ENCODE assay signal across 2 cellular contexts in the genomic region with DNA sequence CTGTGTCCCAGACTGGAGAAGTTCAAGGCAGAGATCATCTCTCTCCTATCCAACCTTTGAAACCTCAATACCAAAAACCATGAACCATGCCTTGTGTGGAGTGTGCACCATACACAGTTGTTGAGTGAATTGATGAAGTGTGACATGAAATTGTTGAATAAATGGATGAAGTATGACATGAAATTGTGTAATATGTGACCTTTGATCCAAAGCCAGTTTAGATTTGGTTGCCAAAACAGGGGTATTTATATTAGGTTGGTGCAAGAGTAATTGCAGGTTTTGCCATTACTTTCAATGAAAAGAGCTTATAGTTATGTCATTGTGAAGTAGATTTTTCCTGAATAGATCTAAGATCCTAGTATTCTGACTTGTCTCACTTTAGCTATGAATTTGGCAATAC.
TF ChIP-seq lines count a peak whose summit lies in the region.

No MANE protein-coding gene starts in this region.

TF ChIP-seq in HepG2, 621 proteins besides CTCF, POLR2A, EP300 and RAD21:
- TF ChIP-seq, protein P1, sequence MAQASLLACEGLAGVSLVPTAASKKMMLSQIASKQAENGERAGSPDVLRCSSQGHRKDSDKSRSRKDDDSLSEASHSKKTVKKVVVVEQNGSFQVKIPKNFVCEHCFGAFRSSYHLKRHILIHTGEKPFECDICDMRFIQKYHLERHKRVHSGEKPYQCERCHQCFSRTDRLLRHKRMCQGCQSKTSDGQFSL (CRISPR knock-in tag; IDR thresholded peaks at IDR 0.05): no peak
- TF ChIP-seq CEBPB (IDR thresholded peaks at IDR 0.05; ENCODE audit: borderline replicate concordance, low read depth, low read length) (0 out of 2 replicates have a peak, but pooled peaks have one; percentile 21), YEATS4 (CRISPR knock-in tag; IDR thresholded peaks at IDR 0.05; ENCODE audit: borderline replicate concordance) (no peak)
- TF ChIP-seq, protein P2, sequence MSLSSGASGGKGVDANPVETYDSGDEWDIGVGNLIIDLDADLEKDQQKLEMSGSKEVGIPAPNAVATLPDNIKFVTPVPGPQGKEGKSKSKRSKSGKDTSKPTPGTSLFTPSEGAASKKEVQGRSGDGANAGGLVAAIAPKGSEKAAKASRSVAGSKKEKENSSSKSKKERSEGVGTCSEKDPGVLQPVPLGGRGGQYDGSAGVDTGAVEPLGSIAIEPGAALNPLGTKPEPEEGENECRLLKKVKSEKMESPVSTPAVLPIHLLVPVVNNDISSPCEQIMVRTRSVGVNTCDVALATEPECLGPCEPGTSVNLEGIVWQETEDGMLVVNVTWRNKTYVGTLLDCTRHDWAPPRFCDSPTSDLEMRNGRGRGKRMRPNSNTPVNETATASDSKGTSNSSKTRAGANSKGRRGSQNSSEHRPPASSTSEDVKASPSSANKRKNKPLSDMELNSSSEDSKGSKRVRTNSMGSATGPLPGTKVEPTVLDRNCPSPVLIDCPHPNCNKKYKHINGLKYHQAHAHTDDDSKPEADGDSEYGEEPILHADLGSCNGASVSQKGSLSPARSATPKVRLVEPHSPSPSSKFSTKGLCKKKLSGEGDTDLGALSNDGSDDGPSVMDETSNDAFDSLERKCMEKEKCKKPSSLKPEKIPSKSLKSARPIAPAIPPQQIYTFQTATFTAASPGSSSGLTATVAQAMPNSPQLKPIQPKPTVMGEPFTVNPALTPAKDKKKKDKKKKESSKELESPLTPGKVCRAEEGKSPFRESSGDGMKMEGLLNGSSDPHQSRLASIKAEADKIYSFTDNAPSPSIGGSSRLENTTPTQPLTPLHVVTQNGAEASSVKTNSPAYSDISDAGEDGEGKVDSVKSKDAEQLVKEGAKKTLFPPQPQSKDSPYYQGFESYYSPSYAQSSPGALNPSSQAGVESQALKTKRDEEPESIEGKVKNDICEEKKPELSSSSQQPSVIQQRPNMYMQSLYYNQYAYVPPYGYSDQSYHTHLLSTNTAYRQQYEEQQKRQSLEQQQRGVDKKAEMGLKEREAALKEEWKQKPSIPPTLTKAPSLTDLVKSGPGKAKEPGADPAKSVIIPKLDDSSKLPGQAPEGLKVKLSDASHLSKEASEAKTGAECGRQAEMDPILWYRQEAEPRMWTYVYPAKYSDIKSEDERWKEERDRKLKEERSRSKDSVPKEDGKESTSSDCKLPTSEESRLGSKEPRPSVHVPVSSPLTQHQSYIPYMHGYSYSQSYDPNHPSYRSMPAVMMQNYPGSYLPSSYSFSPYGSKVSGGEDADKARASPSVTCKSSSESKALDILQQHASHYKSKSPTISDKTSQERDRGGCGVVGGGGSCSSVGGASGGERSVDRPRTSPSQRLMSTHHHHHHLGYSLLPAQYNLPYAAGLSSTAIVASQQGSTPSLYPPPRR (CRISPR knock-in tag; IDR thresholded peaks at IDR 0.05; ENCODE audit: borderline replicate concordance): no peak

TF ChIP-seq in WTC11, 78 proteins besides CTCF, POLR2A, EP300 and RAD21:
- TF ChIP-seq JAZF1 (CRISPR knock-in tag; IDR thresholded peaks at IDR 0.05) (no peak), GTF2I (CRISPR knock-in tag; conservative IDR thresholded peaks at IDR 0.05) (no peak), SP1 (CRISPR knock-in tag; conservative IDR thresholded peaks at IDR 0.05) (no peak), NFYB (CRISPR knock-in tag; conservative IDR thresholded peaks at IDR 0.05; ENCODE audit: low read depth) (no peak)
- TF ChIP-seq, protein P3, sequence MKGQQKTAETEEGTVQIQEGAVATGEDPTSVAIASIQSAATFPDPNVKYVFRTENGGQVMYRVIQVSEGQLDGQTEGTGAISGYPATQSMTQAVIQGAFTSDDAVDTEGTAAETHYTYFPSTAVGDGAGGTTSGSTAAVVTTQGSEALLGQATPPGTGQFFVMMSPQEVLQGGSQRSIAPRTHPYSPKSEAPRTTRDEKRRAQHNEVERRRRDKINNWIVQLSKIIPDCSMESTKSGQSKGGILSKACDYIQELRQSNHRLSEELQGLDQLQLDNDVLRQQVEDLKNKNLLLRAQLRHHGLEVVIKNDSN (CRISPR knock-in tag; IDR thresholded peaks at IDR 0.05): no peak
- TF ChIP-seq, protein P4, sequence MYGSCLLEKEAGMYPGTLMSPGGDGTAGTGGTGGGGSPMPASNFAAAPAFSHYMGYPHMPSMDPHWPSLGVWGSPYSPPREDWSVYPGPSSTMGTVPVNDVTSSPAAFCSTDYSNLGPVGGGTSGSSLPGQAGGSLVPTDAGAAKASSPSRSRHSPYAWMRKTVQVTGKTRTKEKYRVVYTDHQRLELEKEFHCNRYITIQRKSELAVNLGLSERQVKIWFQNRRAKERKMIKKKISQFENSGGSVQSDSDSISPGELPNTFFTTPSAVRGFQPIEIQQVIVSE (CRISPR knock-in tag; IDR thresholded peaks at IDR 0.05; ENCODE audit: borderline replicate concordance): no peak
- TF ChIP-seq, protein P5, sequence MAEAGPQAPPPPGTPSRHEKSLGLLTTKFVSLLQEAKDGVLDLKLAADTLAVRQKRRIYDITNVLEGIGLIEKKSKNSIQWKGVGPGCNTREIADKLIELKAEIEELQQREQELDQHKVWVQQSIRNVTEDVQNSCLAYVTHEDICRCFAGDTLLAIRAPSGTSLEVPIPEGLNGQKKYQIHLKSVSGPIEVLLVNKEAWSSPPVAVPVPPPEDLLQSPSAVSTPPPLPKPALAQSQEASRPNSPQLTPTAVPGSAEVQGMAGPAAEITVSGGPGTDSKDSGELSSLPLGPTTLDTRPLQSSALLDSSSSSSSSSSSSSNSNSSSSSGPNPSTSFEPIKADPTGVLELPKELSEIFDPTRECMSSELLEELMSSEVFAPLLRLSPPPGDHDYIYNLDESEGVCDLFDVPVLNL (CRISPR knock-in tag; IDR thresholded peaks at IDR 0.05; ENCODE audit: borderline replicate concordance, low read depth): no peak
- TF ChIP-seq, protein P6, sequence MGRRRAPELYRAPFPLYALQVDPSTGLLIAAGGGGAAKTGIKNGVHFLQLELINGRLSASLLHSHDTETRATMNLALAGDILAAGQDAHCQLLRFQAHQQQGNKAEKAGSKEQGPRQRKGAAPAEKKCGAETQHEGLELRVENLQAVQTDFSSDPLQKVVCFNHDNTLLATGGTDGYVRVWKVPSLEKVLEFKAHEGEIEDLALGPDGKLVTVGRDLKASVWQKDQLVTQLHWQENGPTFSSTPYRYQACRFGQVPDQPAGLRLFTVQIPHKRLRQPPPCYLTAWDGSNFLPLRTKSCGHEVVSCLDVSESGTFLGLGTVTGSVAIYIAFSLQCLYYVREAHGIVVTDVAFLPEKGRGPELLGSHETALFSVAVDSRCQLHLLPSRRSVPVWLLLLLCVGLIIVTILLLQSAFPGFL (CRISPR knock-in tag; IDR thresholded peaks at IDR 0.05; ENCODE audit: borderline replicate concordance): no peak
- TF ChIP-seq, protein P7, sequence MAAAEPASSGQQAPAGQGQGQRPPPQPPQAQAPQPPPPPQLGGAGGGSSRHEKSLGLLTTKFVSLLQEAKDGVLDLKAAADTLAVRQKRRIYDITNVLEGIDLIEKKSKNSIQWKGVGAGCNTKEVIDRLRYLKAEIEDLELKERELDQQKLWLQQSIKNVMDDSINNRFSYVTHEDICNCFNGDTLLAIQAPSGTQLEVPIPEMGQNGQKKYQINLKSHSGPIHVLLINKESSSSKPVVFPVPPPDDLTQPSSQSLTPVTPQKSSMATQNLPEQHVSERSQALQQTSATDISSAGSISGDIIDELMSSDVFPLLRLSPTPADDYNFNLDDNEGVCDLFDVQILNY (CRISPR knock-in tag; IDR thresholded peaks at IDR 0.05): no peak
- TF ChIP-seq, protein P8, sequence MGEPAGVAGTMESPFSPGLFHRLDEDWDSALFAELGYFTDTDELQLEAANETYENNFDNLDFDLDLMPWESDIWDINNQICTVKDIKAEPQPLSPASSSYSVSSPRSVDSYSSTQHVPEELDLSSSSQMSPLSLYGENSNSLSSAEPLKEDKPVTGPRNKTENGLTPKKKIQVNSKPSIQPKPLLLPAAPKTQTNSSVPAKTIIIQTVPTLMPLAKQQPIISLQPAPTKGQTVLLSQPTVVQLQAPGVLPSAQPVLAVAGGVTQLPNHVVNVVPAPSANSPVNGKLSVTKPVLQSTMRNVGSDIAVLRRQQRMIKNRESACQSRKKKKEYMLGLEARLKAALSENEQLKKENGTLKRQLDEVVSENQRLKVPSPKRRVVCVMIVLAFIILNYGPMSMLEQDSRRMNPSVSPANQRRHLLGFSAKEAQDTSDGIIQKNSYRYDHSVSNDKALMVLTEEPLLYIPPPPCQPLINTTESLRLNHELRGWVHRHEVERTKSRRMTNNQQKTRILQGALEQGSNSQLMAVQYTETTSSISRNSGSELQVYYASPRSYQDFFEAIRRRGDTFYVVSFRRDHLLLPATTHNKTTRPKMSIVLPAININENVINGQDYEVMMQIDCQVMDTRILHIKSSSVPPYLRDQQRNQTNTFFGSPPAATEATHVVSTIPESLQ (CRISPR knock-in tag; IDR thresholded peaks at IDR 0.05): no peak
TF ChIP-seq in WTC11: peak in this region for 0.
